21 cellular contexts compared by ENCODE assay signal in genomic region chr15:88002721-88003120, GRCh38.
"Had no signal": no experiment of that assay in that cellular context is flagged by ENCODE, and none has a peak within 500 bp of the region (broad histone marks: within the 10 kb centered on the region; RNA-seq: fewer than 3 reads in every experiment).

No MANE protein-coding gene starts in this region.

- H3K27ac ChIP-seq: adrenal gland, body of pancreas, breast epithelium had no signal

- H3K9me3 ChIP-seq: adrenal gland, body of pancreas, breast epithelium had no signal

- H3K36me3 ChIP-seq: adrenal gland, breast epithelium had no signal

- H3K4me1 ChIP-seq: adrenal gland, body of pancreas, breast epithelium had no signal

- H3K4me3 ChIP-seq: adrenal gland, body of pancreas, breast epithelium had no signal

- DNase-seq: activated CD4-positive, alpha-beta T cell treated with anti-CD3 and anti-CD28 coated beads, Interleukin-2, amount 10 ng/mL, durations not matched to agents 24 days and 14 days; activated CD4-positive, alpha-beta T cell treated with anti-CD3 and anti-CD28 coated beads, Interleukin-2, amount 50 U/mL, for 4 hours; activated CD8-positive, alpha-beta T cell treated with anti-CD3 and anti-CD28 coated beads for 36 hours; activated gamma-delta T cell treated with Interleukin-2 at 50 U/mL for 16 hours; activated naive CD4-positive, alpha-beta T cell treated with anti-CD3 and anti-CD28 coated beads for 36 hours; activated T-cell treated with anti-CD3 and anti-CD28 coated beads, Interleukin-2, amount 50 U/mL, for 24 hours; body of pancreas; cerebellar nuclear complex; NCI-H1105; NCI-H1417 treated with DMSO at 0.1 percent for 48 hours; NCI-H187 treated with DMSO at 0.1 percent for 48 hours; NCI-H2081; NCI-H226; NCI-H446 treated with DMSO at 0.1 percent for 48 hours; NCI-H524; NCI-H69; NCI-H82; PC-3; Right ventricle myocardium superior had no signal

- H3K27me3 ChIP-seq: adrenal gland, body of pancreas, breast epithelium had no signal
